In genomic region chr15:94305133-94305532, GRCh38 we compare ENCODE assay signal across 12 cellular contexts.
DNase-seq lines count a peak whose midpoint lies in the region; ATAC-seq, FAIRE-seq and TF ChIP-seq lines count a peak whose summit lies in the region.
"Had no signal": no experiment of that assay in that cellular context is flagged by ENCODE, and none has a peak within 500 bp of the region (broad histone marks: within the 10 kb centered on the region; RNA-seq: fewer than 3 reads in every experiment).

No MANE protein-coding gene starts in this region.

- peaks cover 25 to 34% (median 31%) of the 10 kb centered on the region in 3 donors for H3K36me3 Mint-ChIP-seq in CD8-positive, alpha-beta memory T cell
- H3K36me3 Mint-ChIP-seq in activated CD8-positive, alpha-beta T cell treated with anti-CD3 and anti-CD28 coated beads for 36 hours (ENCODE audit: low read depth) = peaks cover 58% of the 10 kb centered on the region

- no peaks in the 10 kb centered on the region for H3K79me2 ChIP-seq in PC-3 (ENCODE audit: low read length)

- H3K27ac Mint-ChIP-seq in CD8-positive, alpha-beta memory T cell = peak overlapping the region; percentile 37 to 90 (median 72)
- peak overlapping the region; percentile 92 for H3K27ac Mint-ChIP-seq in activated CD8-positive, alpha-beta T cell treated with anti-CD3 and anti-CD28 coated beads for 36 hours

- in situ Hi-C loops in brain microvascular endothelial cell (cut with HindIII; ENCODE audit: low pct_ligation_motif_present, low sequenced_read_pairs) = no loop called here

- CTCF ChIA-PET in CD8-positive, alpha-beta memory T cell (lab: Charles Lee) = interaction anchor here (0.9 to 3.5 kb wide), 4 partner anchors 17 to 141 kb away, joined by 3 to 14 read pairs (median 4); no protein-coding TSS in a partner anchor
- CTCF ChIA-PET in activated CD8-positive, alpha-beta T cell treated with anti-CD3 and anti-CD28 coated beads for 36 hours (lab: Charles Lee) = interaction anchor here (0.9 to 7.0 kb wide), 6 partner anchors 8 to 141 kb away, joined by 3 to 59 read pairs (median 14); partner anchors contain the start of gene MCTP2
- CTCF ChIA-PET in PC-3 (lab: Charles Lee) = no interaction called here

- peak; percentile 78 for FAIRE-seq in GM19239 (lab: Jason Lieb, UNC)

- no peak overlapping the region for H3K9ac ChIP-seq in PC-3 (ENCODE audit: low read length)

- peak overlapping the region in 6 of 7 donors; percentile 7 to 80 (median 56) for H3K4me3 Mint-ChIP-seq in CD8-positive, alpha-beta memory T cell
- no peak overlapping the region for H3K4me3 Mint-ChIP-seq in activated CD8-positive, alpha-beta T cell treated with anti-CD3 and anti-CD28 coated beads for 36 hours
- H3K4me3 Mint-ChIP-seq: neural crest cell had no signal

- intact Hi-C loops in activated CD8-positive, alpha-beta T cell treated with anti-CD3 and anti-CD28 coated beads for 36 hours (cut with micrococcal nuclease) = loop anchor here (1.0 to 5.0 kb wide), 3 partner anchors 16 to 133 kb away; no protein-coding TSS in a partner anchor
- intact Hi-C loops in PC-3 (cut with micrococcal nuclease) = no loop called here

- BruUV-seq in PC-3 (replicated peaks; lab: Mats Ljungman, UMichigan) = no TSS peak

- H4K20me1 ChIP-seq in PC-3 (ENCODE audit: low read length) = no peaks in the 10 kb centered on the region

- no peak overlapping the region for H3K4me2 ChIP-seq in PC-3 (ENCODE audit: low read length)
- H3K4me2 ChIP-seq: PC-9 had no signal

- H3K27me3 Mint-ChIP-seq in CD8-positive, alpha-beta memory T cell = no peaks in the 10 kb centered on the region
- no peaks in the 10 kb centered on the region for H3K27me3 Mint-ChIP-seq in activated CD8-positive, alpha-beta T cell treated with anti-CD3 and anti-CD28 coated beads for 36 hours

- peak; percentile 35 for ATAC-seq in HG03103 (IDR thresholded peaks at IDR 0.05; ENCODE audit: low read depth, unreplicated experiment)
- peak; percentile 78 for ATAC-seq in activated CD8-positive, alpha-beta T cell treated with anti-CD3 and anti-CD28 coated beads for 36 hours
- ATAC-seq in PC-3 = no peak
- ATAC-seq in GM19324 (IDR thresholded peaks at IDR 0.05; ENCODE audit: low FRiP score, unreplicated experiment) = no peak

- H3K9me3 Mint-ChIP-seq in CD8-positive, alpha-beta memory T cell = peaks cover 0 to 3% (median 0%) of the 10 kb centered on the region in 5 donors
- peaks cover 13% of the 10 kb centered on the region for H3K9me3 Mint-ChIP-seq in activated CD8-positive, alpha-beta T cell treated with anti-CD3 and anti-CD28 coated beads for 36 hours

- H3F3A ChIP-seq in PC-3 (ENCODE audit: low read length, unreplicated experiment) = no peaks in the 10 kb centered on the region

- POLR2A ChIA-PET in CD8-positive, alpha-beta memory T cell (lab: Charles Lee) = interaction anchor here (0.8 to 2.6 kb wide), 2 partner anchors 74 to 75 kb away, joined by 3 to 10 read pairs; partner anchors contain the start of gene MCTP2
- POLR2A ChIA-PET in activated CD8-positive, alpha-beta T cell treated with anti-CD3 and anti-CD28 coated beads for 36 hours (lab: Charles Lee) = interaction anchor here (1.6 to 4.5 kb wide), 4 partner anchors 16 to 76 kb away, joined by 4 to 19 read pairs (median 12); partner anchors contain the start of gene MCTP2
- POLR2A ChIA-PET in PC-3 (lab: Charles Lee; ENCODE audit: unreplicated experiment) = no interaction called here

- no peak overlapping the region for H3K27ac ChIP-seq in CD8-positive, alpha-beta memory T cell (ENCODE audit: low read depth, low read length)
- no peak overlapping the region for H3K27ac ChIP-seq in brain microvascular endothelial cell
- no peak overlapping the region for H3K27ac ChIP-seq in PC-3 (ENCODE audit: low read length)
- H3K27ac ChIP-seq: PC-9 had no signal

- H2AFZ ChIP-seq in PC-3 (ENCODE audit: low read length) = no peak overlapping the region
- H2AFZ ChIP-seq: PC-9 had no signal

- no peaks in the 10 kb centered on the region for H3K9me3 ChIP-seq in CD8-positive, alpha-beta memory T cell (ENCODE audit: low read length)
- no peaks in the 10 kb centered on the region for H3K9me3 ChIP-seq in PC-3 (ENCODE audit: low read length)
- H3K9me3 ChIP-seq: Caco-2 had no signal

- peaks cover 34% of the 10 kb centered on the region for H3K4me1 ChIP-seq in CD8-positive, alpha-beta memory T cell (ENCODE audit: insufficient read depth, low read length)
- H3K4me1 ChIP-seq in PC-3 (ENCODE audit: insufficient read depth, low read length) = no peaks in the 10 kb centered on the region
- H3K4me1 ChIP-seq: Caco-2 had no signal

- no peaks in the 10 kb centered on the region for H3K9me2 ChIP-seq in PC-3 (replicated peaks; ENCODE audit: low read length)

- no peaks in the 10 kb centered on the region for H3K27me3 ChIP-seq in CD8-positive, alpha-beta memory T cell (ENCODE audit: insufficient read depth, low read length, poor library complexity, severe bottlenecking)
- H3K27me3 ChIP-seq in brain microvascular endothelial cell (replicated peaks) = no peaks in the 10 kb centered on the region
- H3K27me3 ChIP-seq in PC-3 (ENCODE audit: low read length) = no peaks in the 10 kb centered on the region

- H3K4me1 Mint-ChIP-seq in CD8-positive, alpha-beta memory T cell = peaks cover 39 to 58% (median 56%) of the 10 kb centered on the region in 3 donors
- peaks cover 43% of the 10 kb centered on the region for H3K4me1 Mint-ChIP-seq in activated CD8-positive, alpha-beta T cell treated with anti-CD3 and anti-CD28 coated beads for 36 hours (ENCODE audit: low read depth)
- H3K4me1 Mint-ChIP-seq: neural crest cell had no signal

- no peak overlapping the region for H3K4me3 ChIP-seq in CD8-positive, alpha-beta memory T cell (ENCODE audit: low read length)
- H3K4me3 ChIP-seq in brain microvascular endothelial cell (ENCODE audit: low read depth, low read length) = no peak overlapping the region
- no peak overlapping the region for H3K4me3 ChIP-seq in PC-3 (ENCODE audit: low read length)
- H3K4me3 ChIP-seq: PC-9 had no signal

- no peaks in the 10 kb centered on the region for H3K36me3 ChIP-seq in CD8-positive, alpha-beta memory T cell (ENCODE audit: insufficient read depth, low read length)
- no peaks in the 10 kb centered on the region for H3K36me3 ChIP-seq in brain microvascular endothelial cell (replicated peaks)
- H3K36me3 ChIP-seq in PC-3 (ENCODE audit: low read depth, low read length) = no peaks in the 10 kb centered on the region

- DNase-seq in CD8-positive, alpha-beta memory T cell = peak in 2 of 5 donors; percentile 55 to 65
- no peak for DNase-seq in GM19239 (ENCODE audit: insufficient read length, low spot score)
- peak; percentile 76 for DNase-seq in activated CD8-positive, alpha-beta T cell treated with anti-CD3 and anti-CD28 coated beads for 36 hours
- DNase-seq in brain microvascular endothelial cell = no peak
- no peak for DNase-seq in DMS 273 (lab: John Stamatoyannopoulos, UW; ENCODE audit: unreplicated experiment)
- DNase-seq in PC-3 = no peak
- DNase-seq: Caco-2, dermis blood vessel endothelial cell, PC-9 had no signal

- TF ChIP-seq CTCF in activated CD8-positive, alpha-beta T cell treated with anti-CD3 and anti-CD28 coated beads for 36 hours (IDR thresholded peaks at IDR 0.05) = no peak
- TF ChIP-seq CTCF in brain microvascular endothelial cell (IDR thresholded peaks at IDR 0.05; ENCODE audit: low read depth, low read length, missing control alignments) = no peak
- no peak for TF ChIP-seq CTCF in PC-3 (conservative IDR thresholded peaks at IDR 0.05; ENCODE audit: low read depth, low read length)

Comparison
In these comparisons a context has a peak if more than half of its experiments do, and no peak if none do; other contexts are left out.
1. ATAC-seq: peak in HG03103 (single experiment) and activated CD8-positive, alpha-beta T cell treated with anti-CD3 and anti-CD28 coated beads for 36 hours (single experiment); none in PC-3 (single experiment) and GM19324 (single experiment).